ENCODE assay signal across 11 cellular contexts in genomic region chr2:131529864-131530445, GRCh38. TPM values are rescaled to one million over a fixed set of nuclear protein-coding genes. Genes with fewer than 3 reads are reported as not detected.
"Had no signal": no experiment of that assay in that cellular context is flagged by ENCODE, and none has a peak within 500 bp of the region (broad histone marks: within the 10 kb centered on the region; RNA-seq: fewer than 3 reads in every experiment).

No MANE protein-coding gene starts in this region.

RNA-seq across cellular contexts. Expression of gene TUBA3D, which starts 54.0 kb away (rescaled TPM):
- total RNA-seq: activated CD4-positive, alpha-beta T cell treated with anti-CD3 and anti-CD28 coated beads, Interleukin-2, amount 10 ng/mL, durations not matched to agents 7 days and 5 days; activated naive CD8-positive, alpha-beta T cell treated with anti-CD3 and anti-CD28 coated beads, Interleukin-2, amount 10 ng/mL, durations not matched to agents 7 days and 5 days; fibroblast of lung; frontal cortex; mammary epithelial cell; mucosa of descending colon; natural killer cell; pancreas; renal cortical epithelial cell; T-helper 17 cell; tibial nerve had no signal
- polyA plus RNA-seq: fibroblast of lung, mammary epithelial cell had no signal
